In genomic region chr16:11561440-11561797, GRCh38 we compare ENCODE assay signal across 10 cellular contexts. TPM values are rescaled to one million over a fixed set of nuclear protein-coding genes. Genes with fewer than 3 reads are reported as not detected.
DNase-seq lines count a peak whose midpoint lies in the region; ATAC-seq and TF ChIP-seq lines count a peak whose summit lies in the region.
"Had no signal": no experiment of that assay in that cellular context is flagged by ENCODE, and none has a peak within 500 bp of the region (broad histone marks: within the 10 kb centered on the region; RNA-seq: fewer than 3 reads in every experiment).

No MANE protein-coding gene starts in this region.

- H3K9me3 Mint-ChIP-seq in activated CD4-positive, alpha-beta T cell treated with anti-CD3 and anti-CD28 coated beads, Interleukin-2, amount 10 ng/mL, durations not matched to agents 24 days and 14 days, result peaks cover 5% of the 10 kb centered on the region
- peaks cover 4% of the 10 kb centered on the region for H3K9me3 Mint-ChIP-seq in activated naive CD8-positive, alpha-beta T cell treated with anti-CD3 and anti-CD28 coated beads, Interleukin-2, amount 50 U/mL, for 24 hours

- peaks cover 50% of the 10 kb centered on the region for H3K36me3 Mint-ChIP-seq in activated CD4-positive, alpha-beta T cell treated with anti-CD3 and anti-CD28 coated beads, Interleukin-2, amount 10 ng/mL, durations not matched to agents 24 days and 14 days (ENCODE audit: low read depth)
- H3K36me3 Mint-ChIP-seq in activated naive CD8-positive, alpha-beta T cell treated with anti-CD3 and anti-CD28 coated beads, Interleukin-2, amount 50 U/mL, for 24 hours (ENCODE audit: low read depth), result peaks cover 32% of the 10 kb centered on the region

- H3K27me3 ChIP-seq in liver (ENCODE audit: control insufficient read depth in 4 of 4, insufficient read depth in 4 of 4, low read length in 3 of 4), result no peaks in the 10 kb centered on the region
- no peaks in the 10 kb centered on the region for H3K27me3 ChIP-seq in suprapubic skin

- peaks cover 0 to 4% (median 1%) of the 10 kb centered on the region in 4 donors for H3K36me3 ChIP-seq in liver (ENCODE audit: control insufficient read depth in 4 of 4, insufficient read depth in 3 of 4, low read depth in 1 of 4, low read length in 3 of 4)
- H3K36me3 ChIP-seq in suprapubic skin, result peaks cover 4% of the 10 kb centered on the region

- peaks cover 65% of the 10 kb centered on the region for H3K4me1 Mint-ChIP-seq in activated CD4-positive, alpha-beta T cell treated with anti-CD3 and anti-CD28 coated beads, Interleukin-2, amount 10 ng/mL, durations not matched to agents 24 days and 14 days
- H3K4me1 Mint-ChIP-seq in activated naive CD8-positive, alpha-beta T cell treated with anti-CD3 and anti-CD28 coated beads, Interleukin-2, amount 50 U/mL, for 24 hours, result peaks cover 90% of the 10 kb centered on the region

- H3K4me3 ChIP-seq in liver (ENCODE audit: low read depth in 1 of 3, low read length in 3 of 3) (no peak overlapping the region), suprapubic skin (no peak overlapping the region)

- H3K27ac ChIP-seq in liver (ENCODE audit: low read depth in 1 of 2, low read length in 2 of 2) (peak overlapping the region; percentile 53 to 64), suprapubic skin (peak overlapping the region; percentile 70)

- no peak for TF ChIP-seq RAD21 in liver (IDR thresholded peaks at IDR 0.05)

- ATAC-seq in activated naive CD8-positive, alpha-beta T cell treated with anti-CD3 and anti-CD28 coated beads, Interleukin-2, amount 50 U/mL, for 24 hours, result no peak
- no peak for ATAC-seq in HG03280 (IDR thresholded peaks at IDR 0.05; ENCODE audit: unreplicated experiment)

- H3K27me3 Mint-ChIP-seq in activated CD4-positive, alpha-beta T cell treated with anti-CD3 and anti-CD28 coated beads, Interleukin-2, amount 10 ng/mL, durations not matched to agents 24 days and 14 days, result no peaks in the 10 kb centered on the region
- no peaks in the 10 kb centered on the region for H3K27me3 Mint-ChIP-seq in activated naive CD8-positive, alpha-beta T cell treated with anti-CD3 and anti-CD28 coated beads, Interleukin-2, amount 50 U/mL, for 24 hours

- H3K4me1 ChIP-seq in liver (ENCODE audit: control insufficient read depth in 4 of 4, insufficient read depth in 4 of 4, low read length in 3 of 4) (peaks cover 2 to 22% (median 16%) of the 10 kb centered on the region in 4 donors), suprapubic skin (peaks cover 55% of the 10 kb centered on the region)

- H3K4me3 Mint-ChIP-seq in activated CD4-positive, alpha-beta T cell treated with anti-CD3 and anti-CD28 coated beads, Interleukin-2, amount 10 ng/mL, durations not matched to agents 24 days and 14 days, result peak overlapping the region; percentile 89
- H3K4me3 Mint-ChIP-seq in activated naive CD8-positive, alpha-beta T cell treated with anti-CD3 and anti-CD28 coated beads, Interleukin-2, amount 50 U/mL, for 24 hours, result peak overlapping the region; percentile 76

- no peak for TF ChIP-seq EP300 in suprapubic skin (IDR thresholded peaks at IDR 0.05)

- H3K9ac ChIP-seq in liver (ENCODE audit: low read depth in 1 of 2, low read length in 2 of 2), result peak overlapping the region in 1 of 2 donors; percentile 21

- WGBS in liver, result 81% methylated on average over 6 of the region's 6 CpGs
- WGBS in suprapubic skin, result 75% methylated on average over 6 of the region's 6 CpGs

- H3K9me3 ChIP-seq in liver (ENCODE audit: control insufficient read depth in 4 of 4, low read length in 3 of 4) (no peaks in the 10 kb centered on the region), suprapubic skin (peaks cover 1% of the 10 kb centered on the region)

- intact Hi-C loops in activated CD4-positive, alpha-beta T cell treated with anti-CD3 and anti-CD28 coated beads, Interleukin-2, amount 10 ng/mL, durations not matched to agents 24 days and 14 days (cut with micrococcal nuclease), result loop anchor here (1.0 kb wide), 1 partner anchor 21 kb away; no protein-coding TSS in a partner anchor

- DNase-seq in activated CD4-positive, alpha-beta T cell treated with anti-CD3 and anti-CD28 coated beads, Interleukin-2, amount 10 ng/mL, durations not matched to agents 24 days and 14 days, result no peak
- DNase-seq in activated CD4-positive, alpha-beta T cell treated with anti-CD3 and anti-CD28 coated beads for 48 hours, result no peak
- DNase-seq in activated naive CD8-positive, alpha-beta T cell treated with anti-CD3 and anti-CD28 coated beads, Interleukin-2, amount 50 U/mL, for 24 hours, result no peak
- no peak for DNase-seq in suprapubic skin (ENCODE audit: low spot score in 2 of 2)
- no peak for DNase-seq in NOMO-1 treated with DMSO at 0.1 percent for 48 hours (lab: John Stamatoyannopoulos, UW; ENCODE audit: unreplicated experiment)
- no peak for DNase-seq in NCI-H69 (lab: John Stamatoyannopoulos, UW)
- DNase-seq: amygdala, NCI-H187 treated with DMSO at 0.1 percent for 48 hours had no signal

- peak overlapping the region; percentile 92 for H3K27ac Mint-ChIP-seq in activated CD4-positive, alpha-beta T cell treated with anti-CD3 and anti-CD28 coated beads, Interleukin-2, amount 10 ng/mL, durations not matched to agents 24 days and 14 days
- H3K27ac Mint-ChIP-seq in activated naive CD8-positive, alpha-beta T cell treated with anti-CD3 and anti-CD28 coated beads, Interleukin-2, amount 50 U/mL, for 24 hours, result peak overlapping the region; percentile 87

- TF ChIP-seq CTCF in liver (IDR thresholded peaks at IDR 0.05; ENCODE audit: low read depth, low read length, missing input control) (no peak), suprapubic skin (IDR thresholded peaks at IDR 0.05) (no peak)

- TF ChIP-seq POLR2A in suprapubic skin (IDR thresholded peaks at IDR 0.05), result no peak

TF ChIP-seq in liver, 16 proteins besides CTCF, POLR2A, EP300 and RAD21:
- TF ChIP-seq FOXA1 (IDR thresholded peaks at IDR 0.05), result no peak
- no peak for TF ChIP-seq REST (IDR thresholded peaks at IDR 0.05)
- no peak for TF ChIP-seq TAF1 (conservative IDR thresholded peaks at IDR 0.05)
- TF ChIP-seq GABPA (IDR thresholded peaks at IDR 0.05 in 1 of 2, conservative IDR thresholded peaks at IDR 0.05 in 1 of 2), result no peak
- no peak for TF ChIP-seq NR2F2 (IDR thresholded peaks at IDR 0.05)
- no peak for TF ChIP-seq JUND (IDR thresholded peaks at IDR 0.05)
- no peak for TF ChIP-seq ATF3 (IDR thresholded peaks at IDR 0.05)
- TF ChIP-seq MAX (IDR thresholded peaks at IDR 0.05), result no peak
- no peak for TF ChIP-seq HNF4A (conservative IDR thresholded peaks at IDR 0.05)
- no peak for TF ChIP-seq RXRA (IDR thresholded peaks at IDR 0.05)
- no peak for TF ChIP-seq SP1 (IDR thresholded peaks at IDR 0.05)
- no peak for TF ChIP-seq EGR1 (IDR thresholded peaks at IDR 0.05; ENCODE audit: low read depth in 2 of 2)
- no peak for TF ChIP-seq FOXA2 (IDR thresholded peaks at IDR 0.05)
- TF ChIP-seq HNF4G (IDR thresholded peaks at IDR 0.05), result no peak
- TF ChIP-seq YY1 (IDR thresholded peaks at IDR 0.05), result no peak
- TF ChIP-seq ZBTB33 (IDR thresholded peaks at IDR 0.05), result no peak

RNA-seq across cellular contexts. Expression of gene LITAF, which starts 25.3 kb away (rescaled TPM):
- 163 and 170 TPM in 2 replicates for total RNA-seq in activated CD4-positive, alpha-beta T cell treated with anti-CD3 and anti-CD28 coated beads, Interleukin-2, amount 10 ng/mL, durations not matched to agents 24 days and 14 days
- 10 to 100 TPM in 1 of 2 donors, 1 to 10 TPM in 1; 5.2 to 14.0 TPM for total RNA-seq in liver
- 10 to 100 TPM; 58.1 to 65.2 TPM for polyA plus RNA-seq in liver
- 10 to 100 TPM; 48.8 to 82.2 (median 72.8) TPM for total RNA-seq in suprapubic skin
